In the genomic region with DNA sequence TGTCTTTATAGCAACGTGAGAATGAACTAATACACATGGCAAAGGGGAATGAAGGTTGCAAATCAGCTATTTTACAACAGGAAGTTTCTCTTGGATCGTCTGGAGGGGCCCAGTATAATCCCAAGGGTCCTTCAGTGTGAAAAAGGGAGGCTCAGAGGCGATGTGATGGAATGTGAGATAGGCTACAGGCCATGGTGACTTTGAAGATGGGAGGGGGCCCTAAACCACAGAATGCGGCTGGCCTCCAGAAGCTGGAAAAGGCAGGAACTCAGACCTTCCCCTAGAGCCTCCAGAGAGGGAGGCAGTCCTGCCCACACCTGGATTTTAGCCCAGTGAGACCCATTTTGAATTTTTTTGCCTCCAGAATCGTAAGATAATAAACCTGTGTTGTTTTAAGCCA, we compare ENCODE assay signal across 17 cellular contexts.
"Had no signal": no experiment of that assay in that cellular context is flagged by ENCODE, and none has a peak within 500 bp of the region (broad histone marks: within the 10 kb centered on the region; RNA-seq: fewer than 3 reads in every experiment).

No MANE protein-coding gene starts in this region.

- ATAC-seq: activated CD4-positive, CD25-positive, alpha-beta regulatory T cell treated with anti-CD3 and anti-CD28 coated beads, Interleukin-2, amount 50 U/mL, for 24 hours; stimulated activated memory B cell treated with anti-CD40 and anti-IgM and Interleukin-4, amounts not matched to agents 10 μg/mL and 1 μg/mL and 100 μg/mL, for 72 hours had no signal

- H3K9me3 ChIP-seq: thyroid gland, uterus had no signal

- H3K4me1 ChIP-seq: uterus had no signal

- H3K36me3 ChIP-seq: thyroid gland, uterus had no signal

- H3K4me3 Mint-ChIP-seq: activated naive CD4-positive, alpha-beta T cell treated with anti-CD3 and anti-CD28 coated beads, Interleukin-2, amount 10 ng/mL, durations not matched to agents 7 days and 5 days; endodermal cell; stimulated activated memory B cell treated with anti-CD40 and anti-IgM and Interleukin-4, amounts not matched to agents 10 μg/mL and 1 μg/mL and 100 μg/mL, for 72 hours; T-cell had no signal

- DNase-seq: activated CD4-positive, alpha-beta T cell treated with anti-CD3 and anti-CD28 coated beads, Interleukin-2, amount 50 U/mL, for 1 hour; activated naive CD4-positive, alpha-beta T cell treated with anti-CD3 and anti-CD28 coated beads, Interleukin-2, amount 10 ng/mL, durations not matched to agents 7 days and 5 days; dorsolateral prefrontal cortex; endodermal cell; erythroblast; naive thymus-derived CD4-positive, alpha-beta T cell; retina; stimulated activated CD4-positive, alpha-beta T cell treated with anti-CD3 and anti-CD28 coated beads, Interleukin-2, amount 100 ng/mL, for 48 hours; T-cell; T-helper 9 cell; thyroid gland; uterus had no signal

- H3K4me3 ChIP-seq: dorsolateral prefrontal cortex, hepatocyte, thyroid gland, uterus had no signal

- H3K36me3 Mint-ChIP-seq: activated naive CD4-positive, alpha-beta T cell treated with anti-CD3 and anti-CD28 coated beads, Interleukin-2, amount 10 ng/mL, durations not matched to agents 7 days and 5 days; naive thymus-derived CD4-positive, alpha-beta T cell; stimulated activated memory B cell treated with anti-CD40 and anti-IgM and Interleukin-4, amounts not matched to agents 10 μg/mL and 1 μg/mL and 100 μg/mL, for 72 hours; T-cell had no signal

- H3K9me3 Mint-ChIP-seq: activated naive CD4-positive, alpha-beta T cell treated with anti-CD3 and anti-CD28 coated beads, Interleukin-2, amount 10 ng/mL, durations not matched to agents 7 days and 5 days; activated T-helper 2 cell treated with anti-CD3 and anti-CD28 coated beads, Interferon-gamma antibody, Interleukin-2, Interleukin-4, amounts not matched to agents 10 μg/mL and 5 μg/mL and 100 μg/mL, durations not matched to agents 14 hours and 24 hours and 36 hours; endodermal cell; naive thymus-derived CD4-positive, alpha-beta T cell; stimulated activated memory B cell treated with anti-CD40 and anti-IgM and Interleukin-4, amounts not matched to agents 10 μg/mL and 1 μg/mL and 100 μg/mL, for 72 hours; T-cell had no signal

- H3K27ac ChIP-seq: hepatocyte, thyroid gland, uterus had no signal

- H3K27ac Mint-ChIP-seq: activated naive CD4-positive, alpha-beta T cell treated with anti-CD3 and anti-CD28 coated beads, Interleukin-2, amount 10 ng/mL, durations not matched to agents 7 days and 5 days; activated T-helper 2 cell treated with anti-CD3 and anti-CD28 coated beads, Interferon-gamma antibody, Interleukin-2, Interleukin-4, amounts not matched to agents 10 μg/mL and 5 μg/mL and 100 μg/mL, durations not matched to agents 14 hours and 24 hours and 36 hours; endodermal cell; stimulated activated memory B cell treated with anti-CD40 and anti-IgM and Interleukin-4, amounts not matched to agents 10 μg/mL and 1 μg/mL and 100 μg/mL, for 72 hours had no signal

- H3K27me3 Mint-ChIP-seq: activated naive CD4-positive, alpha-beta T cell treated with anti-CD3 and anti-CD28 coated beads, Interleukin-2, amount 10 ng/mL, durations not matched to agents 7 days and 5 days; naive thymus-derived CD4-positive, alpha-beta T cell; stimulated activated memory B cell treated with anti-CD40 and anti-IgM and Interleukin-4, amounts not matched to agents 10 μg/mL and 1 μg/mL and 100 μg/mL, for 72 hours had no signal

- FAIRE-seq: astrocyte had no signal

- H3K27me3 ChIP-seq: dorsolateral prefrontal cortex, hepatocyte, thyroid gland, uterus had no signal

- H3K4me1 Mint-ChIP-seq: endodermal cell had no signal
